In the genomic region with DNA sequence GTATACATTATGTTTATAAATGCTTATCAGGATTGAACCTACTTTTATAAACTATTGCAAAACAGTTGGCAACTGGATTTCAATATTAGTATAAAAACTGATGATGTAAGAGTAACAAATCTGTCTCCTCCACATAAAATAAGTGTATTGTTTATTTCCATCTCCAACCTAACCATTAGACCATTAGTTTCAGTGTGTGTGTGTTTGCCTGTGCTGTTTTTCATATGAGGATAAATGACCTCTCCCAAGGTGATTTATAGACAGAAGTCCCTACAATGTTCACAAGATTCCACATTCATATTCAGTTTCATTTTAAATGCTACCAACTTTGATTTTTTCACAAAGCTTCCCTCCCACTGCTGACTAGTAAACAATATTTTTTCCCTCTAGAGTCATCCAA, we compare ENCODE assay signal across 8 cellular contexts.
"Had no signal": no experiment of that assay in that cellular context is flagged by ENCODE, and none has a peak within 500 bp of the region (broad histone marks: within the 10 kb centered on the region; RNA-seq: fewer than 3 reads in every experiment).

No MANE protein-coding gene starts in this region.

- H2AFZ ChIP-seq: GM23248 had no signal

- ATAC-seq: HCT116, HepG2, K562 had no signal

- DNase-seq: GM23248, GOT3, H7 had no signal

- H3K4me3 ChIP-seq: GM23248, HAP-1, K562 had no signal

- H3K9ac ChIP-seq: GM23248 had no signal

- H3K36me3 ChIP-seq: HAP-1 had no signal

- H3K9me3 ChIP-seq: HAP-1 had no signal

- H3K27ac ChIP-seq: GM23248, HL-60 had no signal
